Comparison of ENCODE assay signal across 18 cellular contexts in the genomic region with DNA sequence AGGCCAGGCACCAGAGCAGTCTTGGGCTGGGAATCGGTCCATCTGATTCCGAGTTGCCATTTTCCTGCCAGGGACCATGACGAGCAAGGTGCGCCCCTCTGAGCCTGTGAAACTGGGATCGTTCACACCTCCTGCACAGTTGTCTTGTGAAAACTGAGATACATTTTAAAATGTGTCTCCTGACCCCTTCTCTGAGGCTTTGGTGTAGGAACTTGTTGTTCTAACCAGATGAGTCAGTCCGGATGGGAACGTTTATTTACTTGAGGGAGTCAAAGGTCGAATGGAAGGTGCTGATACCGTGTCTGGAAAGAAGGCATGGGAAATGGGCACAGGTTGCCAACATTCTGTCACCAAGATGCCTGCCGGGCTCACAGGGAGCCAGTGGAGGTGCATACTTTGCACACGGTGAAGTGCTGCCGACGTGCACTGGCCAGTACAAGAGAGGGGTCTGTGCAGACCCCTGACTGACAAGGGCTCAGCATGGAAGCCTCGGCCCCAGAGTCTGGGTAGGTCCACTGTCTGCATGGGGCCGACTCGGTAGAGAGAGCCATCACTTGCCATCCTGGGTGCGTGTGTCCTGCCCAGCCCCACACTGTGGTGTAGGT. TPM values are rescaled to one million over a fixed set of nuclear protein-coding genes. Genes with fewer than 3 reads are reported as not detected.
DNase-seq lines count a peak whose midpoint lies in the region; ATAC-seq, FAIRE-seq and TF ChIP-seq lines count a peak whose summit lies in the region.
"Had no signal": no experiment of that assay in that cellular context is flagged by ENCODE, and none has a peak within 500 bp of the region (broad histone marks: within the 10 kb centered on the region; RNA-seq: fewer than 3 reads in every experiment).

No MANE protein-coding gene starts in this region.

- ATAC-seq in RWPE2 (ENCODE audit: low read depth): peak; percentile 52; the same call in 2 of the 3 replicates

- H3K27ac ChIP-seq in RWPE2 (ENCODE audit: poor library complexity, severe bottlenecking): no peak overlapping the region
- H3K27ac ChIP-seq: esophagus muscularis mucosa, SJSA1, skin epidermis had no signal

- H3K4me1 Mint-ChIP-seq in progenitor cell of endocrine pancreas (ENCODE audit: low read depth): peaks cover 5% of the 10 kb centered on the region
- peaks cover 11% of the 10 kb centered on the region for H3K4me1 Mint-ChIP-seq in activated CD4-positive, alpha-beta memory T cell treated with anti-CD3 and anti-CD28 coated beads, Interleukin-2, amount 10 ng/mL, durations not matched to agents 7 days and 5 days

- POLR2A ChIA-PET in activated CD4-positive, alpha-beta memory T cell treated with anti-CD3 and anti-CD28 coated beads, Interleukin-2, amount 10 ng/mL, durations not matched to agents 7 days and 5 days (lab: Charles Lee): no interaction called here

- peaks cover 4% of the 10 kb centered on the region for H3K4me1 ChIP-seq in RWPE2 (ENCODE audit: insufficient read depth, poor library complexity, severe bottlenecking)

- H3K9me3 ChIP-seq in RWPE2 (ENCODE audit: severe bottlenecking): no peaks in the 10 kb centered on the region
- H3K9me3 ChIP-seq: esophagus muscularis mucosa, SJSA1 had no signal

- H3K4me3 ChIP-seq in RWPE2 (ENCODE audit: severe bottlenecking) (no peak overlapping the region), foreskin fibroblast (ENCODE audit: low read depth in 1 of 2, low read length in 2 of 2) (no peak overlapping the region)
- H3K4me3 ChIP-seq: esophagus muscularis mucosa, SJSA1, skin epidermis had no signal

- H3K27me3 ChIP-seq in RWPE2 (ENCODE audit: insufficient read depth, poor library complexity, severe bottlenecking): no peaks in the 10 kb centered on the region

- H3K27me3 Mint-ChIP-seq in progenitor cell of endocrine pancreas: peaks cover 19% of the 10 kb centered on the region
- peaks cover 29% of the 10 kb centered on the region for H3K27me3 Mint-ChIP-seq in activated CD4-positive, alpha-beta memory T cell treated with anti-CD3 and anti-CD28 coated beads, Interleukin-2, amount 10 ng/mL, durations not matched to agents 7 days and 5 days

- H3K27ac Mint-ChIP-seq in progenitor cell of endocrine pancreas: peak overlapping the region; percentile 59
- no peak overlapping the region for H3K27ac Mint-ChIP-seq in activated CD4-positive, alpha-beta memory T cell treated with anti-CD3 and anti-CD28 coated beads, Interleukin-2, amount 10 ng/mL, durations not matched to agents 7 days and 5 days
- H3K27ac Mint-ChIP-seq: activated CD4-positive, alpha-beta T cell treated with anti-CD3 and anti-CD28 coated beads, Interleukin-2, amount 10 ng/mL, durations not matched to agents 24 days and 14 days; natural killer cell treated with Interleukin-12 subunit alpha and Interleukin-12 subunit beta and Interleukin-15 and Interleukin-18, amount 100 ng/mL, for 72 hours had no signal

- no peak for TF ChIP-seq CTCF in RWPE2 (IDR thresholded peaks at IDR 0.05; ENCODE audit: poor library complexity, severe bottlenecking)
- TF ChIP-seq CTCF in foreskin fibroblast (IDR thresholded peaks at IDR 0.05; ENCODE audit: low read depth, low read length): no peak
- no peak for TF ChIP-seq CTCF in progenitor cell of endocrine pancreas (IDR thresholded peaks at IDR 0.05; ENCODE audit: unreplicated experiment)

- H3K36me3 Mint-ChIP-seq in progenitor cell of endocrine pancreas (ENCODE audit: insufficient read depth): no peaks in the 10 kb centered on the region
- no peaks in the 10 kb centered on the region for H3K36me3 Mint-ChIP-seq in activated CD4-positive, alpha-beta memory T cell treated with anti-CD3 and anti-CD28 coated beads, Interleukin-2, amount 10 ng/mL, durations not matched to agents 7 days and 5 days (ENCODE audit: low read depth)
- H3K36me3 Mint-ChIP-seq: natural killer cell treated with Interleukin-12 subunit alpha and Interleukin-12 subunit beta and Interleukin-15 and Interleukin-18, amount 100 ng/mL, for 72 hours had no signal

- CTCF ChIA-PET in activated CD4-positive, alpha-beta memory T cell treated with anti-CD3 and anti-CD28 coated beads, Interleukin-2, amount 10 ng/mL, durations not matched to agents 7 days and 5 days (lab: Charles Lee): interaction anchor here (1.6 to 2.0 kb wide), 4 partner anchors 15 to 317 kb away, joined by 7 to 18 read pairs (median 10); a partner anchor contains a TSS

- FAIRE-seq in HTR-8/SVneo (lab: Jason Lieb, UNC): no peak
- FAIRE-seq: colon had no signal

- peak; percentile 45 for DNase-seq in ELR (ENCODE audit: low read depth)
- no peak for DNase-seq in RWPE2 (ENCODE audit: low spot score)
- peak; percentile 9 to 22 for DNase-seq in foreskin fibroblast
- no peak for DNase-seq in progenitor cell of endocrine pancreas (ENCODE audit: low spot score, unreplicated experiment)
- no peak for DNase-seq in hypothalamus (lab: John Stamatoyannopoulos, UW)
- no peak for DNase-seq in HTR-8/SVneo (ENCODE audit: insufficient read length, low spot score)
- no peak for DNase-seq in activated CD4-positive, alpha-beta memory T cell treated with anti-CD3 and anti-CD28 coated beads, Interleukin-2, amount 10 ng/mL, durations not matched to agents 7 days and 5 days
- DNase-seq: activated CD4-positive, alpha-beta T cell treated with anti-CD3 and anti-CD28 coated beads, Interleukin-2, amount 10 ng/mL, durations not matched to agents 24 days and 14 days; amniotic stem cell; DMS79; NCI-H1417; NCI-H226; stimulated activated naive CD4-positive, alpha-beta T cell treated with Interleukin-2 at 50 U/mL for 16 hours had no signal

- no peaks in the 10 kb centered on the region for H3K9me3 Mint-ChIP-seq in progenitor cell of endocrine pancreas (ENCODE audit: low read depth)
- no peaks in the 10 kb centered on the region for H3K9me3 Mint-ChIP-seq in activated CD4-positive, alpha-beta memory T cell treated with anti-CD3 and anti-CD28 coated beads, Interleukin-2, amount 10 ng/mL, durations not matched to agents 7 days and 5 days
- H3K9me3 Mint-ChIP-seq: activated CD4-positive, alpha-beta T cell treated with anti-CD3 and anti-CD28 coated beads, Interleukin-2, amount 10 ng/mL, durations not matched to agents 24 days and 14 days; natural killer cell treated with Interleukin-12 subunit alpha and Interleukin-12 subunit beta and Interleukin-15 and Interleukin-18, amount 100 ng/mL, for 72 hours had no signal

- no peak overlapping the region for H3K4me3 Mint-ChIP-seq in progenitor cell of endocrine pancreas (ENCODE audit: low read depth)
- no peak overlapping the region for H3K4me3 Mint-ChIP-seq in activated CD4-positive, alpha-beta memory T cell treated with anti-CD3 and anti-CD28 coated beads, Interleukin-2, amount 10 ng/mL, durations not matched to agents 7 days and 5 days
- H3K4me3 Mint-ChIP-seq: activated CD4-positive, alpha-beta T cell treated with anti-CD3 and anti-CD28 coated beads, Interleukin-2, amount 10 ng/mL, durations not matched to agents 24 days and 14 days; natural killer cell treated with Interleukin-12 subunit alpha and Interleukin-12 subunit beta and Interleukin-15 and Interleukin-18, amount 100 ng/mL, for 72 hours had no signal

- H3K36me3 ChIP-seq in RWPE2 (ENCODE audit: low read depth): no peaks in the 10 kb centered on the region
- H3K36me3 ChIP-seq: esophagus muscularis mucosa, SJSA1 had no signal

RNA-seq across cellular contexts. Expression of a gene that starts 7.4 kb away (rescaled TPM):
- total RNA-seq in progenitor cell of endocrine pancreas: 0.36 and 0.86 TPM in 2 replicates
- under 1 TPM in 1 of 2 experiments, not detected in 1; 0.10 TPM for total RNA-seq in activated CD4-positive, alpha-beta memory T cell treated with anti-CD3 and anti-CD28 coated beads, Interleukin-2, amount 10 ng/mL, durations not matched to agents 7 days and 5 days
- total RNA-seq: SJSA1 had no signal

RNA-seq across cellular contexts. Expression of a gene that starts 59.0 kb away (rescaled TPM):
- 26.3 and 26.9 TPM in 2 replicates for total RNA-seq in progenitor cell of endocrine pancreas
- 10 to 100 TPM; 40.7 to 41.8 TPM for total RNA-seq in activated CD4-positive, alpha-beta memory T cell treated with anti-CD3 and anti-CD28 coated beads, Interleukin-2, amount 10 ng/mL, durations not matched to agents 7 days and 5 days

Comparison
In these comparisons a context has a peak if more than half of its experiments do, and no peak if none do; other contexts are left out.
1. DNase-seq: peak in ELR (single experiment) and foreskin fibroblast (2 of 2); none in RWPE2 (single experiment), progenitor cell of endocrine pancreas (single experiment), hypothalamus (0 of 51), HTR-8/SVneo (single experiment) and activated CD4-positive, alpha-beta memory T cell treated with anti-CD3 and anti-CD28 coated beads, Interleukin-2, amount 10 ng/mL, durations not matched to agents 7 days and 5 days (single experiment).